Comparison of ENCODE assay signal across 1 cellular context in the genomic region with DNA sequence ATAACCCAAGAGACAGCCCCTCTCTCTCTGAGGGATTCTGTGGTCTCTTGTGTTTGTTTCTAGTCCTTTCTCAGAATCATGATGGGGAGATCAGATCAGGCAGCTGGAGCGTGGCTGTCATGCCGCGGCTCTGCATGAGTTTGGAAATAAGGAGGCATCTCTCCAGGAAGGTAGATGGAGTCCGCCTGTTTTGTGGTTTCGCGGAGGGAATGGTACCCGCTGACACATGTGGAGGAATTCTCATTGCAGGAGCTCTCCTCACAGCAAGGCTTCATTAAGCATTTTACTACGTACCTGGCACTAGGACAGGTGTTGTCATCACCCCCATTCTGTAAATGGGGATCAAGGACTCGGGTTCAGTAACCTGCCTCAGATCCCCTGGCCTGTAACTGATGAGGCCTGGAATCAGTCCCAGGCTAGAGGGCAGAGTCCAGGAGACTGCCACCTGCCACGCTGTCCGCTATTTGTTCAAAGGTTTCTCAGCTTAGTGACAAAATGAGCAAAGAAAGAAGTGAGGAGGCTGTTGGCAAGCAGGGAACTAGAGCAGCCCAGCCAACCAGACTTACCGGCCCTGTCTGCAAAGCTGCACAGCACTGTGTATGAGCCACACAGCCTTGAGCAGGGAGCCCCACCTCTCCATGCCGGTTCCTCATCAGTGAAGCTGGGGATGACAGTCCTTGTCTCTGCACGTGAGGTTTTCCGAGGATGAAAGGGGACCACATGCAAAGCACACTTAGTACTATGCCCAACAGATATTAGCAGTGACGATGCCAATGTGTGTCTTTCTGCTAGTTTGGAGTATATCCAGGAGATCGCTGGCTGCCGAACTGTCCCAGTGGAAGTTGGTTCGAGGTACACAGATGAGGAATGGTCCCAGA.
TF ChIP-seq lines count a peak whose summit lies in the region.

No MANE protein-coding gene starts in this region.

TF ChIP-seq in HepG2, 621 proteins besides CTCF, POLR2A, EP300 and RAD21 (continued from another document and continues in another):
- TF ChIP-seq, protein P1, sequence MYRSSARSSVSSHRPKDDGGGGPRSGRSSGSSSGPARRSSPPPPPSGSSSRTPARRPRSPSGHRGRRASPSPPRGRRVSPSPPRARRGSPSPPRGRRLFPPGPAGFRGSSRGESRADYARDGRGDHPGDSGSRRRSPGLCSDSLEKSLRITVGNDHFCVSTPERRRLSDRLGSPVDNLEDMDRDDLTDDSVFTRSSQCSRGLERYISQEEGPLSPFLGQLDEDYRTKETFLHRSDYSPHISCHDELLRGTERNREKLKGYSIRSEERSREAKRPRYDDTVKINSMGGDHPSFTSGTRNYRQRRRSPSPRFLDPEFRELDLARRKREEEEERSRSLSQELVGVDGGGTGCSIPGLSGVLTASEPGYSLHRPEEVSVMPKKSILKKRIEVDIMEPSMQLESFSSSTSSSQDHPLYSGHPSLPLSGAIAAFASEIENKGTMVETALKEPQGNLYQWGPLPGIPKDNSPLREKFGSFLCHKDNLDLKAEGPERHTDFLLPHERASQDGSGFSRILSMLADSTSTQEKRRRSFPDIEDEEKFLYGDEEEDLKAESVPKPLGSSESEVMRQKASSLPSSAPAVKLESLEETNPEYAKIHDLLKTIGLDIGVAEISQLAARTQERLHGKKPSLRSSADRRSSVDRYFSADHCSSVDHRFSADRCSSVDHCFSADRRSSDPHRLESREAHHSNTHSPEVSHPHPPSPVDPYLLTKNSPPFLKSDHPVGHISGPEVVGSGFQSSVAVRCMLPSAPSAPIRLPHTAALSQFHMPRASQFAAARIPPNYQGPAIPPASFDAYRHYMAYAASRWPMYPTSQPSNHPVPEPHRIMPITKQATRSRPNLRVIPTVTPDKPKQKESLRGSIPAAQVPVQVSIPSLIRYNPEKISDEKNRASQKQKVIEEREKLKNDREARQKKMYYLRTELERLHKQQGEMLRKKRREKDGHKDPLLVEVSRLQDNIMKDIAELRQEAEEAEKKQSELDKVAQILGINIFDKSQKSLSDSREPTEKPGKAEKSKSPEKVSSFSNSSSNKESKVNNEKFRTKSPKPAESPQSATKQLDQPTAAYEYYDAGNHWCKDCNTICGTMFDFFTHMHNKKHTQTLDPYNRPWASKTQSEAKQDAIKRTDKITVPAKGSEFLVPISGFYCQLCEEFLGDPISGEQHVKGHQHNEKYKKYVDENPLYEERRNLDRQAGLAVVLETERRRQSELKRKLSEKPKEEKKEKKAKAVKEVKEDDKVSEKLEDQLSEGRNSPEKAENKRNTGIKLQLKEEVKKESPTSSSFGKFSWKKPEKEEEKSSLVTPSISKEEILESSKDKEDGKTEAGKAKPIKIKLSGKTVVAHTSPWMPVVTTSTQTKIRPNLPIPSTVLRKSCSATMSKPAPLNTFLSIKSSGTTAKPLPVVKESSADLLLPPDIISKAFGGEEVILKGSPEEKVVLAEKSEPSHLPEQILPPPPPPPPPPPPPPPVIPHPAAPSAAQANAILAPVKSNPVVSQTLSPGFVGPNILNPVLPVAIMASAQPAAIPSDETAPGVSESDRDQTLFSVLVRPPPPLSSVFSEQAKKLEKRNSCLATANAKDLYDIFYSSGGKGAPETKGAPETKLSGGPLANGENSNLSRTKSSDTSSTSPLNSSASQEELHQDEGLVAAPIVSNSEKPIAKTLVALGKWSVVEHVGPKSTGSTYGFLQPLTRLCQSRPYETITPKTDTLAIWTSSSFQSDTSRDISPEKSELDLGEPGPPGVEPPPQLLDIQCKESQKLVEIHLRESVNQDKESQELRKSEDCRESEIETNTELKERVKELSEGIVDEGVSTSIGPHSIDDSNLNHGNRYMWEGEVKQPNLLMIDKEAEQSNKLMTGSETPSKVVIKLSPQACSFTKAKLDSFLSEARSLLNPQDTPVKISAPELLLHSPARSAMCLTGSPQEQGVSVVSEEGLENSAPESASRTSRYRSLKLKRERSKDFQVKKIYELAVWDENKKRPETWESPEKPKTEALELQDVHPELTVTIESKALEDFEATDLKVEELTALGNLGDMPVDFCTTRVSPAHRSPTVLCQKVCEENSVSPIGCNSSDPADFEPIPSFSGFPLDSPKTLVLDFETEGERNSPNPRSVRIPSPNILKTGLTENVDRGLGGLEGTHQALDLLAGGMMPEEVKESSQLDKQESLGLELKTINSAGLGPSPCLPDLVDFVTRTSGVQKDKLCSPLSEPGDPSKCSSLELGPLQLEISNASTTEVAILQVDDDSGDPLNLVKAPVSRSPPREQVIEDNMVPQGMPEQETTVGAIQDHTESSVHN (CRISPR knock-in tag; IDR thresholded peaks at IDR 0.05): peak; percentile 78; the same call in 1 of the 2 replicates
- TF ChIP-seq NCOA1 (CRISPR knock-in tag; IDR thresholded peaks at IDR 0.05) (0 out of 2 replicates have a peak, but pooled peaks have one; percentile 63), ZZZ3 (CRISPR knock-in tag; IDR thresholded peaks at IDR 0.05; ENCODE audit: borderline replicate concordance) (0 out of 2 replicates have a peak, but pooled peaks have one; percentile 48), TCF7L2 (IDR thresholded peaks at IDR 0.05; ENCODE audit: low read depth, low read length) (no peak), ZNF792 (CRISPR knock-in tag; IDR thresholded peaks at IDR 0.05) (0 out of 2 replicates have a peak, but pooled peaks have one; percentile 55), CSRNP2 (CRISPR knock-in tag; conservative IDR thresholded peaks at IDR 0.05; ENCODE audit: low read depth) (no peak), ZNF788 (CRISPR knock-in tag; IDR thresholded peaks at IDR 0.05; ENCODE audit: borderline replicate concordance) (peak; percentile 50; the same call in 1 of the 2 replicates), SRSF9 (IDR thresholded peaks at IDR 0.05; ENCODE audit: borderline replicate concordance, insufficient read depth, low read depth, low read length, poor library complexity, severe bottlenecking) (no peak), HIVEP1 (CRISPR knock-in tag; IDR thresholded peaks at IDR 0.05) (0 out of 2 replicates have a peak, but pooled peaks have one; percentile 12), ZBTB7B (CRISPR knock-in tag; IDR thresholded peaks at IDR 0.05) (peak; percentile 52; the same call in 1 of the 2 replicates), ZNF607 (CRISPR knock-in tag; IDR thresholded peaks at IDR 0.05; ENCODE audit: borderline replicate concordance) (peak; percentile 56; the same call in 1 of the 2 replicates), KMT2B (CRISPR knock-in tag; IDR thresholded peaks at IDR 0.05) (no peak), SP4 (CRISPR knock-in tag; IDR thresholded peaks at IDR 0.05) (0 out of 2 replicates have a peak, but pooled peaks have one; percentile 34), REPIN1 (CRISPR knock-in tag; IDR thresholded peaks at IDR 0.05; ENCODE audit: borderline replicate concordance, low read depth) (peak; percentile 66; the same call in 1 of the 2 replicates), NR2C2 (CRISPR knock-in tag; IDR thresholded peaks at IDR 0.05; ENCODE audit: borderline replicate concordance) (peak; percentile 36; the same call in 1 of the 2 replicates), HOXA3 (CRISPR knock-in tag; IDR thresholded peaks at IDR 0.05) (peak; percentile 53; the same call in 1 of the 2 replicates), CENPT (CRISPR knock-in tag; IDR thresholded peaks at IDR 0.05; ENCODE audit: low read depth) (no peak), ZNF136 (CRISPR knock-in tag; IDR thresholded peaks at IDR 0.05; ENCODE audit: low read depth) (peak; percentile 67; the same call in 1 of the 2 replicates), ZBTB33 (CRISPR knock-in tag; IDR thresholded peaks at IDR 0.05) (peak; percentile 84), RXRB (CRISPR knock-in tag; IDR thresholded peaks at IDR 0.05; ENCODE audit: borderline replicate concordance) (peak; percentile 63; the same call in 1 of the 2 replicates), POLR2AphosphoS2 (IDR thresholded peaks at IDR 0.05; ENCODE audit: low read depth, low read length) (no peak), TFDP1 (CRISPR knock-in tag; IDR thresholded peaks at IDR 0.05; ENCODE audit: borderline replicate concordance) (peak; percentile 39; the same call in 1 of the 2 replicates), E2F2 (CRISPR knock-in tag; IDR thresholded peaks at IDR 0.05; ENCODE audit: borderline replicate concordance) (no peak), POGZ (CRISPR knock-in tag; IDR thresholded peaks at IDR 0.05) (peak; percentile 35), HNF4G (IDR thresholded peaks at IDR 0.05; ENCODE audit: borderline replicate concordance, low read depth, low read length) (peak; percentile 89), HNF4G (CRISPR knock-in tag; IDR thresholded peaks at IDR 0.05; ENCODE audit: borderline replicate concordance, low read depth) (peak; percentile 91; the same call in 1 of the 2 replicates), ZNF543 (CRISPR knock-in tag; IDR thresholded peaks at IDR 0.05) (0 out of 2 replicates have a peak, but pooled peaks have one; percentile 55)
- TF ChIP-seq, protein P2, sequence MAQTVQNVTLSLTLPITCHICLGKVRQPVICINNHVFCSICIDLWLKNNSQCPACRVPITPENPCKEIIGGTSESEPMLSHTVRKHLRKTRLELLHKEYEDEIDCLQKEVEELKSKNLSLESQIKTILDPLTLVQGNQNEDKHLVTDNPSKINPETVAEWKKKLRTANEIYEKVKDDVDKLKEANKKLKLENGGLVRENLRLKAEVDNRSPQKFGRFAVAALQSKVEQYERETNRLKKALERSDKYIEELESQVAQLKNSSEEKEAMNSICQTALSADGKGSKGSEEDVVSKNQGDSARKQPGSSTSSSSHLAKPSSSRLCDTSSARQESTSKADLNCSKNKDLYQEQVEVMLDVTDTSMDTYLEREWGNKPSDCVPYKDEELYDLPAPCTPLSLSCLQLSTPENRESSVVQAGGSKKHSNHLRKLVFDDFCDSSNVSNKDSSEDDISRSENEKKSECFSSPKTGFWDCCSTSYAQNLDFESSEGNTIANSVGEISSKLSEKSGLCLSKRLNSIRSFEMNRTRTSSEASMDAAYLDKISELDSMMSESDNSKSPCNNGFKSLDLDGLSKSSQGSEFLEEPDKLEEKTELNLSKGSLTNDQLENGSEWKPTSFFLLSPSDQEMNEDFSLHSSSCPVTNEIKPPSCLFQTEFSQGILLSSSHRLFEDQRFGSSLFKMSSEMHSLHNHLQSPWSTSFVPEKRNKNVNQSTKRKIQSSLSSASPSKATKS (CRISPR knock-in tag; IDR thresholded peaks at IDR 0.05): no peak
- TF ChIP-seq, protein P3, sequence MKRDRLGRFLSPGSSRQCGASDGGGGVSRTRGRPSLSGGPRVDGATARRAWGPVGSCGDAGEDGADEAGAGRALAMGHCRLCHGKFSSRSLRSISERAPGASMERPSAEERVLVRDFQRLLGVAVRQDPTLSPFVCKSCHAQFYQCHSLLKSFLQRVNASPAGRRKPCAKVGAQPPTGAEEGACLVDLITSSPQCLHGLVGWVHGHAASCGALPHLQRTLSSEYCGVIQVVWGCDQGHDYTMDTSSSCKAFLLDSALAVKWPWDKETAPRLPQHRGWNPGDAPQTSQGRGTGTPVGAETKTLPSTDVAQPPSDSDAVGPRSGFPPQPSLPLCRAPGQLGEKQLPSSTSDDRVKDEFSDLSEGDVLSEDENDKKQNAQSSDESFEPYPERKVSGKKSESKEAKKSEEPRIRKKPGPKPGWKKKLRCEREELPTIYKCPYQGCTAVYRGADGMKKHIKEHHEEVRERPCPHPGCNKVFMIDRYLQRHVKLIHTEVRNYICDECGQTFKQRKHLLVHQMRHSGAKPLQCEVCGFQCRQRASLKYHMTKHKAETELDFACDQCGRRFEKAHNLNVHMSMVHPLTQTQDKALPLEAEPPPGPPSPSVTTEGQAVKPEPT (CRISPR knock-in tag; IDR thresholded peaks at IDR 0.05; ENCODE audit: low read depth): peak; percentile 72; the same call in 1 of the 2 replicates
